1 cellular context compared by ENCODE assay signal in genomic region chr1:70210820-70211219, GRCh38.
TF ChIP-seq lines count a peak whose summit lies in the region.

No MANE protein-coding gene starts in this region.

TF ChIP-seq in GM12878, 131 proteins besides CTCF, POLR2A, EP300 and RAD21:
- no peak for TF ChIP-seq BACH1 (IDR thresholded peaks at IDR 0.05; ENCODE audit: borderline replicate concordance)
- peak; percentile 14; the same call in 1 of the 2 replicates for TF ChIP-seq RUNX3 (IDR thresholded peaks at IDR 0.05; ENCODE audit: low read length)
- peak; percentile 49; the same call in 1 of the 2 replicates for TF ChIP-seq ATF7 (IDR thresholded peaks at IDR 0.05; ENCODE audit: low read depth)
